Comparison of ENCODE assay signal across 5 cellular contexts in genomic region chr12:98151984-98152383, GRCh38.
"Had no signal": no experiment of that assay in that cellular context is flagged by ENCODE, and none has a peak within 500 bp of the region (broad histone marks: within the 10 kb centered on the region; RNA-seq: fewer than 3 reads in every experiment).

No MANE protein-coding gene starts in this region.

- H3K4me3 ChIP-seq: GM23338 had no signal

- ATAC-seq: GM23338 had no signal

- H3K9me3 Mint-ChIP-seq: GM23338, H9 had no signal

- H2AFZ ChIP-seq: GM23338 had no signal

- DNase-seq: H9, HCEC 1CT, KG1 had no signal

- H3K4me2 ChIP-seq: GM23338 had no signal

- H3K4me3 Mint-ChIP-seq: GM23338, H9, IgD-negative memory B cell had no signal

- H3K27ac Mint-ChIP-seq: GM23338, H9, IgD-negative memory B cell had no signal

- H3K36me3 Mint-ChIP-seq: IgD-negative memory B cell had no signal

- H3K4me1 Mint-ChIP-seq: IgD-negative memory B cell had no signal
